In genomic region chr1:235843458-235843857, GRCh38 we compare ENCODE assay signal across 8 cellular contexts. TPM values are rescaled to one million over a fixed set of nuclear protein-coding genes. Genes with fewer than 3 reads are reported as not detected.
A peak's percentile ranks its signal among the peaks of the same experiment; 100 is the strongest.
DNase-seq lines count a peak whose midpoint lies in the region; ATAC-seq and TF ChIP-seq lines count a peak whose summit lies in the region.

No MANE protein-coding gene starts in this region.

- intact Hi-C loops in CD8-positive, alpha-beta T cell (cut with DNase I, micrococcal nuclease): loop anchor here in 1 of 2 experiments (2.0 kb wide), 1 partner anchor 21 kb away; no protein-coding TSS in a partner anchor

- no peaks in the 10 kb centered on the region for H3K27me3 Mint-ChIP-seq in CD8-positive, alpha-beta T cell (ENCODE audit: low read depth)
- H3K27me3 Mint-ChIP-seq in osteocyte (ENCODE audit: unreplicated experiment): no peaks in the 10 kb centered on the region

- no peak for DNase-seq in CD8-positive, alpha-beta T cell
- DNase-seq in RWPE1 (ENCODE audit: low spot score) (peak; percentile 20), osteocyte (ENCODE audit: extremely low spot score, unreplicated experiment) (no peak), COLO829 (ENCODE audit: low spot score) (no peak), NCI-H187 treated with DMSO at 0.1 percent for 48 hours (lab: John Stamatoyannopoulos, UW) (no peak)

- peak; percentile 58 for TF ChIP-seq RAD21 in Ishikawa (IDR thresholded peaks at IDR 0.05; ENCODE audit: low read depth)

- peak; percentile 65 for TF ChIP-seq CTCF in CD8-positive, alpha-beta T cell (IDR thresholded peaks at IDR 0.05)
- peak; percentile 58 for TF ChIP-seq CTCF in RWPE1 (conservative IDR thresholded peaks at IDR 0.05; ENCODE audit: low read depth)
- TF ChIP-seq CTCF in osteocyte (IDR thresholded peaks at IDR 0.05): peak; percentile 64

- H3K27ac ChIP-seq in CD8-positive, alpha-beta T cell (ENCODE audit: low read depth, low read length): no peak overlapping the region
- H3K27ac ChIP-seq in RWPE1: no peak overlapping the region

- peaks cover 76% of the 10 kb centered on the region for H3K4me1 Mint-ChIP-seq in CD8-positive, alpha-beta T cell (ENCODE audit: low read depth)
- H3K4me1 Mint-ChIP-seq in osteocyte (ENCODE audit: unreplicated experiment): peaks cover 5% of the 10 kb centered on the region

- TF ChIP-seq EP300 in Ishikawa (IDR thresholded peaks at IDR 0.05; ENCODE audit: borderline replicate concordance): no peak

- no peak overlapping the region for H3K27ac Mint-ChIP-seq in CD8-positive, alpha-beta T cell
- no peak overlapping the region for H3K27ac Mint-ChIP-seq in osteocyte (ENCODE audit: unreplicated experiment)

- no peaks in the 10 kb centered on the region for H3K9me3 ChIP-seq in CD8-positive, alpha-beta T cell (ENCODE audit: low read length)

- POLR2A ChIA-PET in CD8-positive, alpha-beta T cell (lab: Charles Lee): interaction anchor here (0.9 to 1.1 kb wide), 3 partner anchors 12 to 14 kb away, joined by 3 to 4 read pairs (median 3); no protein-coding TSS in a partner anchor
- POLR2A ChIA-PET in RWPE1 (lab: Yijun Ruan, JAX; ENCODE audit: low non-redundant PET): no interaction called here

- peak; percentile 81 for ATAC-seq in CD8-positive, alpha-beta T cell
- ATAC-seq in GM19043 (IDR thresholded peaks at IDR 0.05; ENCODE audit: low read depth, unreplicated experiment) (peak; percentile 55), esophagus mucosa (peak; percentile 63)

- H3K4me1 ChIP-seq in CD8-positive, alpha-beta T cell (ENCODE audit: insufficient read depth, low read length): peaks cover 14% of the 10 kb centered on the region

- H3K9me3 Mint-ChIP-seq in CD8-positive, alpha-beta T cell: peaks cover 5% of the 10 kb centered on the region
- H3K9me3 Mint-ChIP-seq in osteocyte (ENCODE audit: unreplicated experiment): peaks cover 15% of the 10 kb centered on the region

- H3K36me3 ChIP-seq in CD8-positive, alpha-beta T cell (ENCODE audit: insufficient read depth, low read length): no peaks in the 10 kb centered on the region

- H3K36me3 Mint-ChIP-seq in CD8-positive, alpha-beta T cell: no peaks in the 10 kb centered on the region
- H3K36me3 Mint-ChIP-seq in osteocyte (ENCODE audit: unreplicated experiment): peaks cover 4% of the 10 kb centered on the region

- CTCF ChIA-PET in CD8-positive, alpha-beta T cell (lab: Charles Lee): interaction anchor here (0.8 to 4.0 kb wide), 11 partner anchors 9 to 269 kb away, joined by 3 to 19 read pairs (median 4); no protein-coding TSS in a partner anchor
- CTCF ChIA-PET in RWPE1 (lab: Yijun Ruan, JAX): interaction anchor here (0.5 to 0.9 kb wide), 4 partner anchors 125 to 582 kb away, joined by 4 to 7 read pairs (median 5); no protein-coding TSS in a partner anchor

- no peak overlapping the region for H3K4me3 ChIP-seq in CD8-positive, alpha-beta T cell (ENCODE audit: low read depth, low read length)

- no peak overlapping the region for H3K4me3 Mint-ChIP-seq in CD8-positive, alpha-beta T cell
- no peak overlapping the region for H3K4me3 Mint-ChIP-seq in osteocyte (ENCODE audit: unreplicated experiment)

- no peaks in the 10 kb centered on the region for H3K27me3 ChIP-seq in CD8-positive, alpha-beta T cell (ENCODE audit: insufficient read depth, low read length)

TF ChIP-seq in Ishikawa, 13 proteins besides CTCF, POLR2A, EP300 and RAD21:
- no peak for TF ChIP-seq REST (IDR thresholded peaks at IDR 0.05; ENCODE audit: low read depth)
- no peak for TF ChIP-seq TEAD4 (IDR thresholded peaks at IDR 0.05)
- no peak for TF ChIP-seq TCF12 (IDR thresholded peaks at IDR 0.05; ENCODE audit: low read depth)
- TF ChIP-seq NFIC (IDR thresholded peaks at IDR 0.05): no peak
- TF ChIP-seq ZBTB7A (IDR thresholded peaks at IDR 0.05; ENCODE audit: low read depth): no peak
- TF ChIP-seq, protein P1, sequence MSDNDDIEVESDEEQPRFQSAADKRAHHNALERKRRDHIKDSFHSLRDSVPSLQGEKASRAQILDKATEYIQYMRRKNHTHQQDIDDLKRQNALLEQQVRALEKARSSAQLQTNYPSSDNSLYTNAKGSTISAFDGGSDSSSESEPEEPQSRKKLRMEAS (IDR thresholded peaks at IDR 0.05): no peak

RNA-seq across cellular contexts. Expression of gene LYST, which starts 23.2 kb away (rescaled TPM):
- 10 to 100 TPM; 34.1 to 38.7 TPM for total RNA-seq in CD8-positive, alpha-beta T cell
- total RNA-seq in esophagus mucosa (19.2 TPM), osteocyte (21.7 and 23.0 TPM in 2 replicates)
